In genomic region chr10:101353692-101354583, GRCh38 we compare ENCODE assay signal across 8 cellular contexts. TPM values are rescaled to one million over a fixed set of nuclear protein-coding genes. Genes with fewer than 3 reads are reported as not detected.
DNase-seq lines count a peak whose midpoint lies in the region; ATAC-seq and TF ChIP-seq lines count a peak whose summit lies in the region.

Gene BTRC (plus strand): TSS chr10:101354165. CDS start chr10:101354181, 16 bp downstream.

- H3K9ac ChIP-seq in BLaER1 treated with 17β-estradiol and CSF1 and Interleukin-3, amounts not matched to agents 10 nM and 100 nM, result peak within 1 kb of the TSS; percentile 78 to 91 (median 84)

- no peaks in the 10 kb centered on the region for H3K9me3 ChIP-seq in BLaER1 treated with 17β-estradiol and CSF1 and Interleukin-3, amounts not matched to agents 10 nM and 100 nM (replicated peaks in 1 of 11)

- TF ChIP-seq CTCF in coronary artery (IDR thresholded peaks at IDR 0.05), result no peak

- POLR2A ChIA-PET in activated CD4-positive, alpha-beta T cell treated with anti-CD3 and anti-CD28 coated beads, Interleukin-2, amount 10 ng/mL, durations not matched to agents 7 days and 5 days (lab: Charles Lee), result no interaction called here

- peak within 1 kb of the TSS; percentile 86 to 97 (median 91) for H3K4me2 ChIP-seq in BLaER1 treated with 17β-estradiol and CSF1 and Interleukin-3, amounts not matched to agents 10 nM and 100 nM

- peaks cover 15 to 19% (median 15%) of the 10 kb centered on the region in 10 experiments for H3K4me1 ChIP-seq in BLaER1 treated with 17β-estradiol and CSF1 and Interleukin-3, amounts not matched to agents 10 nM and 100 nM

- H3K27me3 Mint-ChIP-seq in activated CD4-positive, alpha-beta T cell treated with anti-CD3 and anti-CD28 coated beads, Interleukin-2, amount 10 ng/mL, durations not matched to agents 7 days and 5 days, result peaks cover 13% of the 10 kb centered on the region

- ATAC-seq in GM19328 (IDR thresholded peaks at IDR 0.05; ENCODE audit: unreplicated experiment), result peak; percentile 97
- peak; percentile 91 for ATAC-seq in HG03520 (IDR thresholded peaks at IDR 0.05; ENCODE audit: unreplicated experiment)

- peaks cover 0 to 5% (median 0%) of the 10 kb centered on the region in 11 experiments; a peak in 2 of 22 replicates for H3K36me3 ChIP-seq in BLaER1 treated with 17β-estradiol and CSF1 and Interleukin-3, amounts not matched to agents 10 nM and 100 nM

- H3K4me3 ChIP-seq in BLaER1 treated with 17β-estradiol and CSF1 and Interleukin-3, amounts not matched to agents 10 nM and 100 nM, result peak within 1 kb of the TSS; percentile 77 to 91 (median 85)
- peak within 1 kb of the TSS; percentile 93 for H3K4me3 ChIP-seq in coronary artery

- CTCF ChIA-PET in activated CD4-positive, alpha-beta T cell treated with anti-CD3 and anti-CD28 coated beads, Interleukin-2, amount 10 ng/mL, durations not matched to agents 7 days and 5 days (lab: Charles Lee), result no interaction called here

- H4K20me1 ChIP-seq in BLaER1 treated with 17β-estradiol and CSF1 and Interleukin-3, amounts not matched to agents 10 nM and 100 nM, result peaks cover 3 to 43% (median 10%) of the 10 kb centered on the region in 11 experiments; a peak in 14 of 22 replicates

- peak within 1 kb of the TSS; percentile 96 for H3K27ac Mint-ChIP-seq in activated CD4-positive, alpha-beta T cell treated with anti-CD3 and anti-CD28 coated beads, Interleukin-2, amount 10 ng/mL, durations not matched to agents 7 days and 5 days

- H3K27me3 ChIP-seq in BLaER1 treated with 17β-estradiol and CSF1 and Interleukin-3, amounts not matched to agents 10 nM and 100 nM, result no peaks in the 10 kb centered on the region
- no peaks in the 10 kb centered on the region for H3K27me3 ChIP-seq in layer of hippocampus (ENCODE audit: control insufficient read depth, insufficient read depth, low read length)

- DNase-seq in NCI-H69 (lab: John Stamatoyannopoulos, UW) (peak; percentile 98), coronary artery (ENCODE audit: low spot score) (peak; percentile 98)
- DNase-seq in activated CD4-positive, alpha-beta T cell treated with anti-CD3 and anti-CD28 coated beads, Interleukin-2, amount 10 ng/mL, durations not matched to agents 7 days and 5 days, result peak; percentile 98
- DNase-seq in stimulated activated CD4-positive, alpha-beta T cell treated with anti-CD3 and anti-CD28 coated beads, Interleukin-1b, Interleukin-23, amount 100 ng/mL, for 4 hours (ENCODE audit: low read depth in 2 of 2), result peak; percentile 82 to 89

- peaks cover 6% of the 10 kb centered on the region for H3K36me3 Mint-ChIP-seq in activated CD4-positive, alpha-beta T cell treated with anti-CD3 and anti-CD28 coated beads, Interleukin-2, amount 10 ng/mL, durations not matched to agents 7 days and 5 days (ENCODE audit: low read depth)

- peak within 1 kb of the TSS; percentile 57 to 83 (median 74) for H3K27ac ChIP-seq in BLaER1 treated with 17β-estradiol and CSF1 and Interleukin-3, amounts not matched to agents 10 nM and 100 nM
- H3K27ac ChIP-seq in coronary artery (peak within 1 kb of the TSS; percentile 90 to 91), layer of hippocampus (ENCODE audit: low read depth, low read length) (peak within 1 kb of the TSS; percentile 88)

- H3K4me3 Mint-ChIP-seq in activated CD4-positive, alpha-beta T cell treated with anti-CD3 and anti-CD28 coated beads, Interleukin-2, amount 10 ng/mL, durations not matched to agents 7 days and 5 days, result peak within 1 kb of the TSS; percentile 90

- peaks cover 27% of the 10 kb centered on the region for H3K4me1 Mint-ChIP-seq in activated CD4-positive, alpha-beta T cell treated with anti-CD3 and anti-CD28 coated beads, Interleukin-2, amount 10 ng/mL, durations not matched to agents 7 days and 5 days

- H3K9me3 Mint-ChIP-seq in activated CD4-positive, alpha-beta T cell treated with anti-CD3 and anti-CD28 coated beads, Interleukin-2, amount 10 ng/mL, durations not matched to agents 7 days and 5 days, result no peaks in the 10 kb centered on the region

RNA-seq across cellular contexts. Expression of gene BTRC, which starts in this region (rescaled TPM):
- 10 to 100 TPM; 14.3 to 14.8 TPM for total RNA-seq in activated CD4-positive, alpha-beta T cell treated with anti-CD3 and anti-CD28 coated beads, Interleukin-2, amount 10 ng/mL, durations not matched to agents 7 days and 5 days

Comparison
In these comparisons a context has a peak if more than half of its experiments do, and no peak if none do; other contexts are left out.
1. Peak in every context shown above with its lines: DNase-seq, ATAC-seq, H3K4me3 ChIP-seq and H3K27ac ChIP-seq.